Comparison of ENCODE assay signal across 19 cellular contexts in the genomic region with DNA sequence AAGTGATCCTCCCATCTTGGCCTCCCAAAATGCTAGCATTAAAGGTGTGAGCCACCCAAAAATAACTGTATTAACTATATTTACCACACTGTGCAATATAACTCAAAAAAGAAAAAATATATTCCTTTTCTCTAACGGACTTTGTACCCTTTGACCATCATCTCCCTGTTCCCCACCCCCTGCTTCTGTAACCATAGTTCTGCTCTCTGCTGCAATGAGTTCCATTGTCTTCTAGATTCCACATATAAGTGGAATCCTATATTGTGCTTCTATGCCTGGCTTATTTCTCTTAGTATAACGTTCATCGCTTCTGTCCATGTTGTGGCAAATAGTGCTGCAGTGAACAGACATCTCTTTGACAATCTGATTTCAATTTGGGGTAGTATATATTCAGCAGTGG.
"Had no signal": no experiment of that assay in that cellular context is flagged by ENCODE, and none has a peak within 500 bp of the region (broad histone marks: within the 10 kb centered on the region; RNA-seq: fewer than 3 reads in every experiment).

No MANE protein-coding gene starts in this region.

- H3K27ac Mint-ChIP-seq: dendritic cell treated with granulocyte-macrophage colony-stimulating factor and Interleukin-4, amounts not matched to agents 40 ng/mL and 50 ng/mL, for 4 days; stimulated activated naive B cell treated with anti-CD40 and anti-IgM and Interleukin-4, amounts not matched to agents 10 μg/mL and 1 μg/mL and 100 μg/mL, for 72 hours; type B pancreatic cell had no signal

- H3K36me3 ChIP-seq: brain microvascular endothelial cell, left ventricle myocardium inferior, suprapubic skin had no signal

- H3K27ac ChIP-seq: brain microvascular endothelial cell, left ventricle myocardium inferior, neutrophil, SJCRH30, suprapubic skin had no signal

- H3K4me3 Mint-ChIP-seq: dendritic cell treated with granulocyte-macrophage colony-stimulating factor and Interleukin-4, amounts not matched to agents 40 ng/mL and 50 ng/mL, for 4 days; type B pancreatic cell had no signal

- ATAC-seq: activated naive CD4-positive, alpha-beta T cell treated with anti-CD3 and anti-CD28 coated beads, Interleukin-2, amount 50 U/mL, for 72 hours; stimulated activated naive B cell treated with anti-CD40 and anti-IgM and Interleukin-4, amounts not matched to agents 10 μg/mL and 1 μg/mL and 100 μg/mL, for 72 hours had no signal

- H3K9me3 Mint-ChIP-seq: activated naive CD4-positive, alpha-beta T cell treated with anti-CD3 and anti-CD28 coated beads, Interleukin-2, amount 50 U/mL, for 72 hours; dendritic cell treated with granulocyte-macrophage colony-stimulating factor and Interleukin-4, amounts not matched to agents 40 ng/mL and 50 ng/mL, for 4 days; stimulated activated naive B cell treated with anti-CD40 and anti-IgM and Interleukin-4, amounts not matched to agents 10 μg/mL and 1 μg/mL and 100 μg/mL, for 72 hours; type B pancreatic cell had no signal

- H3K27me3 ChIP-seq: brain microvascular endothelial cell, neutrophil, SJCRH30, suprapubic skin had no signal

- H3K4me3 ChIP-seq: left ventricle myocardium inferior, SJCRH30, suprapubic skin had no signal

- DNase-seq: activated CD4-positive, alpha-beta T cell treated with anti-CD3 and anti-CD28 coated beads, Interleukin-2, amount 50 U/mL, for 1 hour; activated CD4-positive, CD25-positive, alpha-beta regulatory T cell; activated CD8-positive, alpha-beta memory T cell treated with anti-CD3 and anti-CD28 coated beads for 24 hours; brain microvascular endothelial cell; cerebellar nuclear complex; effector memory CD4-positive, alpha-beta T cell; foreskin fibroblast; hypothalamus; left ventricle myocardium inferior; mesendoderm; retina; stimulated activated CD4-positive, alpha-beta T cell treated with anti-CD3 and anti-CD28 coated beads, Interleukin-4, amount 100 ng/mL, for 1 hour; stimulated activated naive B cell treated with anti-CD40 and anti-IgM and Interleukin-4, amounts not matched to agents 10 μg/mL and 1 μg/mL and 100 μg/mL, for 72 hours had no signal

- H3K27me3 Mint-ChIP-seq: dendritic cell treated with granulocyte-macrophage colony-stimulating factor and Interleukin-4, amounts not matched to agents 40 ng/mL and 50 ng/mL, for 4 days; stimulated activated naive B cell treated with anti-CD40 and anti-IgM and Interleukin-4, amounts not matched to agents 10 μg/mL and 1 μg/mL and 100 μg/mL, for 72 hours had no signal

- H3K9me3 ChIP-seq: left ventricle myocardium inferior, neutrophil, SJCRH30, suprapubic skin had no signal
